ENCODE assay signal across 2 cellular contexts in the genomic region with DNA sequence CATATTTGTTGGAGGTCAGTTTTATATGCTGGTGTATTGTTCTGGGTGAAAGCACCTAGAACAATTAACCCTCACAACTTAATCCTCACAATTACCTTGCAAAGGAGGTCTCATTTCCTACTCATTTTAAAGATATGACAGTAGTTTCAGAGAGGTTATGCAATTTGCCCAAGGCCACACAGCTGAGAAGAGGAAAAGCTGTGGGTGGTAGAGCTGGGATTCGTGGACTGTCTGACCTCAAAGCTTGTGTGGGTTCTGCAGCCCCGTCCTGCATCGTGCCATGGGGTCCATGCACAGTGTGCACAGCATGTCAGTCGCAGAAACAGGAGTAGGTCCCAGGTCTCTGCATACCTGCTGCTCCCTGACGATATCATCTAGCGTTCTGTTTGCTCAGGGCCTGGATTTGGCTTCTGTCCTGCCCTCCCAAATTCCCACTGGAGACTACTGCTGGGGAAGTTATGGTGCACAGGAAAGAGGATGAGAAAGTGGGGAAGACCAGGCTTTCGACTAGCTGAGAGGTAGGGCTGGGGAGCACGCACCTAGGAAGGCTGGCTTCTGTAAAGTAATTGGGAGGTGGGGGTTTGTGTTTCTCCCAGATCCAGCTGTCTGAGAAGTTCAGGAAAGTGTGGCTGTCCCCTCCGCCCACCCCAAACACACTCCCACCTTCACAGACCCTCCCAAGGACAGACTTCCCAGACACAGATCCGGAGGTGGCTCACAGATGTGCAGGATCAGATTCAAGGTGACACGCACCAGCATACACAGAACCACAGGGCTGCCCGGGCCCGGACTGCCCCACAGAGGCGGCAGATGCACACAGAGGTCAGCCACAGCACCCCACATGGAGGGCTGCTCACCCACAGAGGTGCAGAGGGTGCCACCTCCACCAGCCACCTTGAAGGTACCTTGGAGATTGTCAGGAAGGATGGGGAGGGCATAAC.
TF ChIP-seq lines count a peak whose summit lies in the region.

No MANE protein-coding gene starts in this region.

TF ChIP-seq in SK-N-SH, 30 proteins besides CTCF, POLR2A, EP300 and RAD21 (continued from another document):
- TF ChIP-seq USF1 (IDR thresholded peaks at IDR 0.05; ENCODE audit: borderline replicate concordance, low read depth), result no peak
- TF ChIP-seq JUND (IDR thresholded peaks at IDR 0.05), result no peak
- TF ChIP-seq GABPA (IDR thresholded peaks at IDR 0.05; ENCODE audit: low read depth), result no peak
- no peak for TF ChIP-seq EZH2phosphoT487 (IDR thresholded peaks at IDR 0.05; ENCODE audit: borderline replicate concordance, low read depth)

TF ChIP-seq in SK-N-SH treated with all-trans-retinoic acid at 6 μM for 48 hours, 23 proteins besides CTCF, POLR2A, EP300 and RAD21 (continued from another document):
- TF ChIP-seq, protein P1, sequence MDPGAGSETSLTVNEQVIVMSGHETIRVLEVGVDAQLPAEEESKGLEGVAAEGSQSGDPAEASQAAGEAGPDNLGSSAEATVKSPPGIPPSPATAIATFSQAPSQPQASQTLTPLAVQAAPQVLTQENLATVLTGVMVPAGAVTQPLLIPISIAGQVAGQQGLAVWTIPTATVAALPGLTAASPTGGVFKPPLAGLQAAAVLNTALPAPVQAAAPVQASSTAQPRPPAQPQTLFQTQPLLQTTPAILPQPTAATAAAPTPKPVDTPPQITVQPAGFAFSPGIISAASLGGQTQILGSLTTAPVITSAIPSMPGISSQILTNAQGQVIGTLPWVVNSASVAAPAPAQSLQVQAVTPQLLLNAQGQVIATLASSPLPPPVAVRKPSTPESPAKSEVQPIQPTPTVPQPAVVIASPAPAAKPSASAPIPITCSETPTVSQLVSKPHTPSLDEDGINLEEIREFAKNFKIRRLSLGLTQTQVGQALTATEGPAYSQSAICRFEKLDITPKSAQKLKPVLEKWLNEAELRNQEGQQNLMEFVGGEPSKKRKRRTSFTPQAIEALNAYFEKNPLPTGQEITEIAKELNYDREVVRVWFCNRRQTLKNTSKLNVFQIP (CRISPR knock-in tag; IDR thresholded peaks at IDR 0.05; ENCODE audit: borderline replicate concordance, low read depth), result no peak
